8 cellular contexts compared by ENCODE assay signal in the genomic region with DNA sequence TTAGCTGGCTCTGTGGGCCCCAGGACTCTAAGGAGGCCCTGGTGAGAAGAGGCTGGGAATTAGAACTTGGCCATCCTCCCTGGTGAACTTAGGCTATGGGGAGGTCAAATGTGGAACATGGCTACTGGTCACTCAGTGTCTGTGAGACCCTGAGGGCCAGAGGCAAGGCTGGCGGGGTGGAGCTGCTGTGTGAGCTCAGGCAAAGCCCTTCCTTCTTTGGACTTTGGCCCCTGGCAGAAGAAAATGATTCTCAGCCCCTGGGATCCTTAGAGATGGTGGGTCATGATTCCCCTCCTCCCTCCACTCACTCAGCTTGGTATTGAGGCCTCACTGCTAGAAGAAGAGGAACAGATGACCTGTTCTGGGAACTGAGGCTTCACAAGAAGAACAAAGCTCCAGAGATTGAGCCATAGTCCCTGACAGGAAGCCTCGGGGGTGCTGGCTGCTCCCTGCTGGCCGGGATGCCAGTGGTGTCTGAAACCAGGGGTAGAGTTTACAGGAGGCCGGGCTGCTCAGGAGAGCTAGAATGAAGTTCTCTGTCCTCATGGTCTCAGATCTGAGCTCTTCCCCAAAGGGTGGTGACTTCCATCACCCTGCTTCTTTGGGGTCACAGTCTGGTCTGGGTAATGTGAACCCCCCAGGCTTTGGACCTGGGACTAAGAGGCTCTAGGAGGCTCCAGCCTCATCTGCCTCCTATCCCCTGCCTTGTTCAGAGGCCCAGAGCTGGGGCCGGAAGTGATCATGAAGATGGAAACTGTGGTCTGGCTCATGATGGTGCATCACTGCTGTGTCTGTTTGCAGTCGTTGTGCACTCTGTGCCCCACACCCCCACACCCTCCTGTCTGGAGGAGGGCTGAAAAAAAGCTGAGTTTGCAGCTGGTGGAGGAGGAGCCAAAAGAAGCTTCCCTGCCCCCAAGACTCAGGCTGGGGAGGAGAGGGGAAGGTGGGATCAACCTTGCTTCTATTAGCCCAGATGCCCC.
DNase-seq lines count a peak whose midpoint lies in the region; ATAC-seq lines count a peak whose summit lies in the region.

No MANE protein-coding gene starts in this region.

- no peaks in the 10 kb centered on the region for H3K27me3 ChIP-seq in iPS-15b (ENCODE audit: control insufficient read depth, insufficient read depth, low read length)

- H3K36me3 ChIP-seq in SK-N-MC (ENCODE audit: insufficient read depth, low read length) (no peaks in the 10 kb centered on the region; the same call in 1 of the 2 replicates), iPS-15b (ENCODE audit: control insufficient read depth, insufficient read depth, low read length) (peaks cover 22% of the 10 kb centered on the region)

- ATAC-seq in GM18498 (IDR thresholded peaks at IDR 0.05; ENCODE audit: unreplicated experiment) (peak; percentile 44), HG03025 (IDR thresholded peaks at IDR 0.05; ENCODE audit: low FRiP score, unreplicated experiment) (peak; percentile 43)

- no peaks in the 10 kb centered on the region for H3K9me3 ChIP-seq in SK-N-MC (ENCODE audit: low read depth, low read length)
- H3K9me3 ChIP-seq in iPS-15b (ENCODE audit: control insufficient read depth, insufficient read depth, low read length) = no peaks in the 10 kb centered on the region

- peaks cover 21% of the 10 kb centered on the region for H3K4me1 ChIP-seq in iPS-15b (ENCODE audit: control insufficient read depth, insufficient read depth, low read length)

- H3K4me3 ChIP-seq in SK-N-MC (peak overlapping the region; percentile 28), iPS-15b (ENCODE audit: low read depth, low read length) (peak overlapping the region; percentile 3)

- H3K9ac ChIP-seq in SK-N-MC (ENCODE audit: insufficient read length) (peak overlapping the region; percentile 41), iPS-15b (ENCODE audit: low read depth, low read length) (peak overlapping the region; percentile 32)

- DNase-seq in SK-N-MC (ENCODE audit: low read depth, low spot score) (no peak), NCI-H1436 treated with DMSO at 0.1 percent for 48 hours (lab: John Stamatoyannopoulos, UW) (no peak), NCI-H146 treated with DMSO at 0.1 percent for 48 hours (lab: John Stamatoyannopoulos, UW; ENCODE audit: unreplicated experiment) (no peak)
- peak; percentile 70 for DNase-seq in activated naive CD8-positive, alpha-beta T cell treated with anti-CD3 and anti-CD28 coated beads, Interleukin-2, amount 50 U/mL, for 16 hours (ENCODE audit: low read depth, low spot score)
- peak; percentile 67 to 81 for DNase-seq in stimulated activated CD4-positive, alpha-beta T cell treated with anti-CD3 and anti-CD28 coated beads, Interleukin-15, amount 100 ng/mL, for 1 hour (ENCODE audit: low read depth in 1 of 2, low spot score in 1 of 2)

- peak overlapping the region; percentile 76 for H3K27ac ChIP-seq in SK-N-MC

Comparison
In these comparisons a context has a peak if more than half of its experiments do, and no peak if none do; other contexts are left out.
1. DNase-seq: peak in activated naive CD8-positive, alpha-beta T cell treated with anti-CD3 and anti-CD28 coated beads, Interleukin-2, amount 50 U/mL, for 16 hours (single experiment) and stimulated activated CD4-positive, alpha-beta T cell treated with anti-CD3 and anti-CD28 coated beads, Interleukin-15, amount 100 ng/mL, for 1 hour (2 of 2); none in SK-N-MC (single experiment), NCI-H1436 treated with DMSO at 0.1 percent for 48 hours (single experiment) and NCI-H146 treated with DMSO at 0.1 percent for 48 hours (single experiment).